ENCODE assay signal across 26 cellular contexts in the genomic region with DNA sequence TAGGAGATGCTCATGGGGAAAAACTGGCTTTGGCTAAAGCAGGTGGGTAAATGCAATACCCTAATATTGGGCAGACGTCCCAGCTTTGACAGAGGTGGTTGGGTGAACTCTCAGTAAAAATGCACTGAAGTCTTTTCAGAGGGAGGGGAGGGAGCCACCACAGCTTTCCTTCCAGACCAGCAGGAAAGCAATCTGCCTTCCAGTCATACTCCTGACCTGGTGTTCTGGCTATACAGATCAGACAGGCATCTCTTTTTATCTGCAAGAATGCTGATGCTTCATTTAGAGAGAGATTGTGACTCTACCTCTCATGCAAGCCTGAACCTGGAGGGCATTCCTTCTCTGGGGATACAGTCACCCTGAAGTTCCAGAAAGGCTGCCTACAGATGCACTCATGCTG.
"Had no signal": no experiment of that assay in that cellular context is flagged by ENCODE, and none has a peak within 500 bp of the region (broad histone marks: within the 10 kb centered on the region; RNA-seq: fewer than 3 reads in every experiment).

No MANE protein-coding gene starts in this region.

- H3K36me3 ChIP-seq: stomach, suprapubic skin, thoracic aorta, thyroid gland, tibial artery, tibial nerve, transverse colon, upper lobe of left lung, upper lobe of right lung, uterus, vagina had no signal

- H3K27me3 ChIP-seq: stomach, testis, thyroid gland, tibial artery, tibial nerve, transverse colon, upper lobe of left lung, uterus, vagina had no signal

- H3K4me1 ChIP-seq: stomach, suprapubic skin, testis, thyroid gland, tibial artery, tibial nerve, transverse colon, upper lobe of left lung, upper lobe of right lung, uterus, vagina had no signal

- H3K27ac ChIP-seq: stomach, suprapubic skin, testis, thoracic aorta, thyroid gland, tibial artery, tibial nerve, transverse colon, upper lobe of left lung, upper lobe of right lung, uterus, vagina had no signal

- FAIRE-seq: urothelium cell line had no signal

- H3K9me3 ChIP-seq: suprapubic skin, testis, thoracic aorta, thyroid gland, upper lobe of right lung, vagina had no signal

- ATAC-seq: stimulated activated effector memory CD8-positive, alpha-beta T cell treated with anti-CD3 and anti-CD28 coated beads, Interleukin-12 subunit alpha, Interleukin-12 subunit beta, amount 100 ng/mL, for 72 hours; stimulated activated memory B cell treated with anti-CD40 and anti-IgM and Interleukin-4, amounts not matched to agents 10 μg/mL and 1 μg/mL and 100 μg/mL, for 72 hours; stimulated activated naive B cell treated with anti-CD40 and anti-IgM and Interleukin-4, amounts not matched to agents 10 μg/mL and 1 μg/mL and 100 μg/mL, for 72 hours; stimulated activated naive CD8-positive, alpha-beta T cell treated with anti-CD3 and anti-CD28 coated beads, Interleukin-15, amount 100 ng/mL, for 72 hours; stimulated activated naive CD8-positive, alpha-beta T cell treated with anti-CD3 and anti-CD28 coated beads, Interleukin-15, Interleukin-2, amounts not matched to agents 100 U/mL and 50 U/mL, for 24 hours; upper lobe of right lung had no signal

- DNase-seq: stimulated activated CD4-positive, alpha-beta T cell treated with anti-CD3 and anti-CD28 coated beads, Interleukin-2, amount 100 ng/mL, for 48 hours; stimulated activated CD4-positive, alpha-beta T cell treated with anti-CD3 and anti-CD28 coated beads, Interleukin-4, amount 100 ng/mL, for 1 hour; stimulated activated CD4-positive, alpha-beta T cell treated with anti-CD3 and anti-CD28 coated beads, Interleukin-4, amount 100 ng/mL, for 24 hours; stimulated activated CD4-positive, alpha-beta T cell treated with anti-CD3 and anti-CD28 coated beads, Interleukin-4, amount 100 ng/mL, for 4 hours; stimulated activated CD8-positive, alpha-beta memory T cell treated with anti-CD3 and anti-CD28 coated beads, Interleukin-4, amount 100 ng/mL, for 48 hours; stimulated activated naive B cell treated with anti-CD40 and anti-IgM and Interleukin-4, amounts not matched to agents 10 μg/mL and 1 μg/mL and 100 μg/mL, for 72 hours; stimulated activated naive CD4-positive, alpha-beta T cell; stimulated activated naive CD4-positive, alpha-beta T cell treated with Interleukin-2 at 50 U/mL for 16 hours; stimulated activated naive CD8-positive, alpha-beta T cell treated with anti-CD3 and anti-CD28 coated beads, Interleukin-15, amount 100 ng/mL, for 72 hours; stimulated activated naive CD8-positive, alpha-beta T cell treated with anti-CD3 and anti-CD28 coated beads, Interleukin-15, Interleukin-2, amounts not matched to agents 100 U/mL and 50 U/mL, for 24 hours; stomach; substantia nigra; testis; thyroid gland; tibial artery; transverse colon; upper lobe of left lung; upper lobe of right lung; uterus had no signal

- H3K4me3 ChIP-seq: stomach, suprapubic skin, testis, thoracic aorta, thyroid gland, tibial artery, tibial nerve, transverse colon, upper lobe of left lung, upper lobe of right lung, uterus, vagina had no signal
